ENCODE assay signal across 8 cellular contexts in the genomic region with DNA sequence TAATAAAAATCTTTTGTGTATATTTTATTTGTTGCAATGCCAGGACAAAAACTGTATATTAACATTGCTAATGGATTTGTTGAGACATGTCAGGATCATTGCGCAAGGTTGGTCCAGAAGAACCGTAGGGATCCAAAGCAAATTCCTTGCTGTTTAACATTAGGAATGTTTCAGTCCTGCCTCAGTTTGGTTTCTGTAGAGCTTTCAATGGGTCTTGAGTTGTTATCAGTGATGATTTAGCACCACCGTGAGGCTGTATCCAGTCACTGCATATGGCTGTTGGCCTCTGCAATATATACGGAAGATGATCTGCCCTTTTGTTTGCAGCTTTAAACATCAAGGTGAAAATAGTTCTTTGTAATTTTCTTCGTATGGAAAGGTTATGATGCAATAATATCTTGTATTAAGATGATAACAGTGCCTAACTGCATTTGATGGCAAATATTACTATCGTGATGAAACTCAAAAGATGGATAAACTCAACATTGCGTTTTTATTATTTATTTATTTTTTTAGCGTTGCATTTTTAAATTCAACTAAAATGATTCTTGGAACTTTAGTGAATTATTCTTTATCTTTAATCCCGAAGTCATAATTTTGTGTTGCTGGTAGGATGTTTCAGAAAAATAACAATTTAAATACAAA.
DNase-seq lines count a peak whose midpoint lies in the region; ATAC-seq and TF ChIP-seq lines count a peak whose summit lies in the region.

No MANE protein-coding gene starts in this region.

- H3K27ac ChIP-seq in endodermal cell (ENCODE audit: low read depth, low read length) (no peak overlapping the region), thoracic aorta (no peak overlapping the region)

- no peak overlapping the region for H3K4me3 ChIP-seq in endodermal cell (ENCODE audit: low read length)
- H3K4me3 ChIP-seq in thoracic aorta: no peak overlapping the region

- 8 to 36% methylated on average over 5 to 7 of the region's 9 CpGs for WGBS in endodermal cell (ENCODE audit: insufficient coverage in 1 of 2, insufficient read length in 1 of 2), 2 experiments

- H3K36me3 ChIP-seq in endodermal cell (ENCODE audit: control insufficient read depth, insufficient read depth, low read length) (no peaks in the 10 kb centered on the region), thoracic aorta (no peaks in the 10 kb centered on the region)

- H3K27me3 ChIP-seq in endodermal cell (ENCODE audit: control insufficient read depth, insufficient read depth, low read length, poor library complexity, severe bottlenecking) (no peaks in the 10 kb centered on the region), thoracic aorta (replicated peaks; ENCODE audit: insufficient read depth) (no peaks in the 10 kb centered on the region)

- H3K4me3 Mint-ChIP-seq in T-helper 17 cell: no peak overlapping the region
- no peak overlapping the region for H3K4me3 Mint-ChIP-seq in endodermal cell

- peaks cover 16% of the 10 kb centered on the region for H3K4me1 Mint-ChIP-seq in T-helper 17 cell
- H3K4me1 Mint-ChIP-seq in endodermal cell: no peaks in the 10 kb centered on the region

- TF ChIP-seq CTCF in endodermal cell (conservative IDR thresholded peaks at IDR 0.05) (peak; percentile 96), thoracic aorta (IDR thresholded peaks at IDR 0.05) (peak; percentile 83)

- H3K4me1 ChIP-seq in endodermal cell (ENCODE audit: control insufficient read depth, insufficient read depth, low read length): no peaks in the 10 kb centered on the region
- peaks cover 28 to 51% of the 10 kb centered on the region in 2 donors for H3K4me1 ChIP-seq in thoracic aorta (ENCODE audit: control insufficient read depth in 1 of 2, low read depth in 2 of 2)

- no peak overlapping the region for H3K9ac ChIP-seq in endodermal cell (ENCODE audit: extremely low read depth, low read length, poor library complexity, severe bottlenecking)

- H3K27ac Mint-ChIP-seq in T-helper 17 cell: no peak overlapping the region
- no peak overlapping the region for H3K27ac Mint-ChIP-seq in endodermal cell

- no peaks in the 10 kb centered on the region for H3K27me3 Mint-ChIP-seq in T-helper 17 cell
- no peaks in the 10 kb centered on the region for H3K27me3 Mint-ChIP-seq in endodermal cell (ENCODE audit: insufficient read depth)

- ATAC-seq in HG02678 (IDR thresholded peaks at IDR 0.05; ENCODE audit: unreplicated experiment) (peak; percentile 85), T-helper 17 cell (peak; percentile 75), thoracic aorta (ENCODE audit: insufficient number of reproducible peaks, low FRiP score, low read depth) (peak; percentile 78)

- no peaks in the 10 kb centered on the region for H3K9me3 ChIP-seq in T-helper 17 cell (ENCODE audit: control insufficient read depth, low read length, poor library complexity, severe bottlenecking)
- no peaks in the 10 kb centered on the region for H3K9me3 ChIP-seq in endodermal cell (ENCODE audit: control insufficient read depth, low read length)
- H3K9me3 ChIP-seq in thoracic aorta: no peaks in the 10 kb centered on the region

- peak; percentile 62 for DNase-seq in activated effector memory CD4-positive, alpha-beta T cell treated with anti-CD3 and anti-CD28 coated beads, Interleukin-2, amount 50 U/mL, for 16 hours
- DNase-seq in activated effector memory CD4-positive, alpha-beta T cell treated with Interleukin-2 at 50 U/mL for 16 hours: no peak
- DNase-seq in NCI-H187 (lab: John Stamatoyannopoulos, UW) (peak; percentile 36 to 57), T-helper 17 cell (peak in 1 of 3 donors; percentile 11), endodermal cell (peak; percentile 76), medulla oblongata (ENCODE audit: extremely low spot score) (peak; percentile 91), thoracic aorta (ENCODE audit: low spot score) (no peak)

- H3K36me3 Mint-ChIP-seq in T-helper 17 cell (ENCODE audit: low read depth) (no peaks in the 10 kb centered on the region), endodermal cell (ENCODE audit: low read depth) (no peaks in the 10 kb centered on the region)

- H3K9me3 Mint-ChIP-seq in endodermal cell: no peaks in the 10 kb centered on the region

Comparison
In these comparisons a context has a peak if more than half of its experiments do, and no peak if none do; other contexts are left out.
1. DNase-seq: peak in activated effector memory CD4-positive, alpha-beta T cell treated with anti-CD3 and anti-CD28 coated beads, Interleukin-2, amount 50 U/mL, for 16 hours (single experiment), NCI-H187 (2 of 2), endodermal cell (single experiment) and medulla oblongata (single experiment); none in activated effector memory CD4-positive, alpha-beta T cell treated with Interleukin-2 at 50 U/mL for 16 hours (single experiment) and thoracic aorta (single experiment).
2. Peak in every context shown above with its lines, with median percentiles within 50 percentile points of each other: ATAC-seq.